Comparison of ENCODE assay signal across 25 cellular contexts in the genomic region with DNA sequence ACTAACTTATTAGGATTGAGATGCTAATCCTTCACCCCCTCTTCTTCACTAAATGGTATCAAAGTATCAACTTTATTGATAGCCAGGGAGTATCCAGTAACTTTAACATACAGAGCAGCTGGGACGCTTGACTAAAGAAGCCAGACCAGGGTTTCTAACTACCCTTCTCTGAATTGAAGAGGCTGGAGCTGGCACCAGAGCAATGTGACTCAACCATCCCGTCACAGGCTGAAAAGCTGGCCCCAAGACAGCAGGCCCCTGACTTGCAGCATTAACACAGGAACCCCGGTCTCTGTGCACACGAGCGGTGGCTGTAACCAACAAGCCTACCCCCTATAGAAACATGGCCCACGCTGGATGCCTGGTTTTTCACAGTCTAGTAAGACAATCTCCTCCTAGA. TPM values are rescaled to one million over a fixed set of nuclear protein-coding genes. Genes with fewer than 3 reads are reported as not detected.
"Had no signal": no experiment of that assay in that cellular context is flagged by ENCODE, and none has a peak within 500 bp of the region (broad histone marks: within the 10 kb centered on the region; RNA-seq: fewer than 3 reads in every experiment).

No MANE protein-coding gene starts in this region.

- H3K27ac Mint-ChIP-seq: activated CD4-positive, alpha-beta T cell treated with anti-CD3 and anti-CD28 coated beads, Interleukin-2, amount 10 ng/mL, durations not matched to agents 7 days and 5 days; activated CD8-positive, alpha-beta T cell treated with anti-CD3 and anti-CD28 coated beads, Interleukin-2, amount 10 ng/mL, durations not matched to agents 7 days and 5 days; activated naive CD4-positive, alpha-beta T cell treated with anti-CD3 and anti-CD28 coated beads, Interleukin-2, amount 50 U/mL, for 72 hours; activated T-helper 1 cell treated with anti-CD3 and anti-CD28 coated beads, Interleukin-12 subunit alpha, Interleukin-12 subunit beta, Interleukin-2, Interleukin-4 antibody, amounts not matched to agents 30 ng/mL and 10 ng/mL and 1 ng/mL, durations not matched to agents 14 hours and 24 hours and 36 hours; endodermal cell; mesothelial cell of epicardium; naive thymus-derived CD8-positive, alpha-beta T cell; neural progenitor cell had no signal

- ATAC-seq: activated CD8-positive, alpha-beta T cell treated with anti-CD3 and anti-CD28 coated beads, Interleukin-2, amount 10 ng/mL, durations not matched to agents 7 days and 5 days; activated naive CD4-positive, alpha-beta T cell treated with anti-CD3 and anti-CD28 coated beads, Interleukin-2, amount 50 U/mL, for 72 hours; naive thymus-derived CD8-positive, alpha-beta T cell; sciatic nerve; upper lobe of right lung had no signal

- H3K4me1 ChIP-seq: esophagus squamous epithelium, left ventricle myocardium inferior, neural progenitor cell, upper lobe of right lung had no signal

- DNase-seq: activated CD4-positive, alpha-beta T cell treated with anti-CD3 and anti-CD28 coated beads, Interleukin-2, amount 10 ng/mL, durations not matched to agents 7 days and 5 days; activated CD4-positive, CD25-positive, alpha-beta regulatory T cell treated with anti-CD3 and anti-CD28 coated beads, Interleukin-2, amount 50 U/mL, for 72 hours; activated CD8-positive, alpha-beta T cell treated with anti-CD3 and anti-CD28 coated beads, Interleukin-2, amount 10 ng/mL, durations not matched to agents 7 days and 5 days; aorta; cortex of kidney; endodermal cell; esophagus squamous epithelium; hippocampal formation; kidney glomerular epithelial cell; left ventricle myocardium inferior; mammary epithelial cell; naive thymus-derived CD8-positive, alpha-beta T cell; stimulated activated CD4-positive, alpha-beta T cell treated with anti-CD3 and anti-CD28 coated beads, Interleukin-4, amount 100 ng/mL, for 1 hour; stimulated activated naive CD4-positive, alpha-beta T cell; upper lobe of right lung; WERI-Rb-1 had no signal

- FAIRE-seq: frontal cortex had no signal

- H3K27ac ChIP-seq: esophagus squamous epithelium, left ventricle myocardium inferior, neural progenitor cell, thoracic aorta, upper lobe of right lung, WERI-Rb-1 had no signal

- H3K4me3 Mint-ChIP-seq: activated CD4-positive, alpha-beta T cell treated with anti-CD3 and anti-CD28 coated beads, Interleukin-2, amount 10 ng/mL, durations not matched to agents 7 days and 5 days; activated CD8-positive, alpha-beta T cell treated with anti-CD3 and anti-CD28 coated beads, Interleukin-2, amount 10 ng/mL, durations not matched to agents 7 days and 5 days; activated T-helper 1 cell treated with anti-CD3 and anti-CD28 coated beads, Interleukin-12 subunit alpha, Interleukin-12 subunit beta, Interleukin-2, Interleukin-4 antibody, amounts not matched to agents 30 ng/mL and 10 ng/mL and 1 ng/mL, durations not matched to agents 14 hours and 24 hours and 36 hours; endodermal cell; mesothelial cell of epicardium; naive thymus-derived CD8-positive, alpha-beta T cell; neural progenitor cell had no signal

- H3K4me3 ChIP-seq: esophagus squamous epithelium, left ventricle myocardium inferior, neural progenitor cell, thoracic aorta, upper lobe of right lung had no signal

- H3K36me3 Mint-ChIP-seq: activated naive CD4-positive, alpha-beta T cell treated with anti-CD3 and anti-CD28 coated beads, Interleukin-2, amount 50 U/mL, for 72 hours; mesothelial cell of epicardium; neural progenitor cell had no signal

- H3K36me3 ChIP-seq: esophagus squamous epithelium, left ventricle myocardium inferior, neural progenitor cell, thoracic aorta, upper lobe of right lung, WERI-Rb-1 had no signal

- H3K27me3 ChIP-seq: neural progenitor cell, upper lobe of right lung had no signal

- H3K9ac ChIP-seq: neural progenitor cell had no signal

- H3K4me2 ChIP-seq: neural progenitor cell had no signal

- H3K9me3 ChIP-seq: esophagus squamous epithelium, thoracic aorta, upper lobe of right lung had no signal

- H3K4me1 Mint-ChIP-seq: activated CD4-positive, alpha-beta T cell treated with anti-CD3 and anti-CD28 coated beads, Interleukin-2, amount 10 ng/mL, durations not matched to agents 7 days and 5 days; mesothelial cell of epicardium; naive thymus-derived CD8-positive, alpha-beta T cell; neural progenitor cell had no signal

- H2AFZ ChIP-seq: neural progenitor cell had no signal

RNA-seq across cellular contexts. Expression of gene ANKFN1, which starts 59.8 kb away (rescaled TPM):
- total RNA-seq: activated CD4-positive, alpha-beta T cell treated with anti-CD3 and anti-CD28 coated beads, Interleukin-2, amount 10 ng/mL, durations not matched to agents 7 days and 5 days; activated CD8-positive, alpha-beta T cell treated with anti-CD3 and anti-CD28 coated beads, Interleukin-2, amount 10 ng/mL, durations not matched to agents 7 days and 5 days; activated naive CD4-positive, alpha-beta T cell treated with anti-CD3 and anti-CD28 coated beads, Interleukin-2, amount 50 U/mL, for 72 hours; activated T-helper 1 cell treated with anti-CD3 and anti-CD28 coated beads, Interleukin-12 subunit alpha, Interleukin-12 subunit beta, Interleukin-2, Interleukin-4 antibody, amounts not matched to agents 30 ng/mL and 10 ng/mL and 1 ng/mL, durations not matched to agents 14 hours and 24 hours and 36 hours; endodermal cell; left ventricle myocardium inferior; mammary epithelial cell; naive thymus-derived CD8-positive, alpha-beta T cell; renal cortical epithelial cell; T-helper 2 cell treated with Interferon-gamma antibody and Interleukin-4, amounts not matched to agents 100 ng/mL and 5 ng/mL, for 36 hours had no signal
- polyA plus RNA-seq: mammary epithelial cell; naive thymus-derived CD8-positive, alpha-beta T cell had no signal
